1 cellular context compared by ENCODE assay signal in the genomic region with DNA sequence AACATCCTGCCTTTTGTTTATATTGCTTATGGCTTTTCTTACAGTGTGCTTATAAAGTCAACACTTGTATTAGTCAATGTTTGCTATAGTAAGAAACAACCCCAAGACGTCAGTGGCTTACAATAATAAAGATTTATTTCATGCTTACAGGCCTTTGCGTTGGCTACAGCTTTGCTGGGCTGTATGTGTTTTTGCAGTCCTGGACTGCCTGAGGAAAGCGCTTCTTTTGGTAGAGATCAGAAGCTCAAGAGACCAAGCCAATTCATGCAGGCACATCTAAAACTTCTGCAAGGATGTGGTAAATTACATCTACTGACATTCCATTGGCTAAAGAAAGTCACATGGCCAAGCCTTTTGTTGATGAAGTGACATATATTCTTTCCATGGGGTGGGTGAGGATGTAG.
TF ChIP-seq lines count a peak whose summit lies in the region.

No MANE protein-coding gene starts in this region.

TF ChIP-seq in IMR-90, 13 proteins besides CTCF, POLR2A, EP300 and RAD21:
- TF ChIP-seq, protein P1, sequence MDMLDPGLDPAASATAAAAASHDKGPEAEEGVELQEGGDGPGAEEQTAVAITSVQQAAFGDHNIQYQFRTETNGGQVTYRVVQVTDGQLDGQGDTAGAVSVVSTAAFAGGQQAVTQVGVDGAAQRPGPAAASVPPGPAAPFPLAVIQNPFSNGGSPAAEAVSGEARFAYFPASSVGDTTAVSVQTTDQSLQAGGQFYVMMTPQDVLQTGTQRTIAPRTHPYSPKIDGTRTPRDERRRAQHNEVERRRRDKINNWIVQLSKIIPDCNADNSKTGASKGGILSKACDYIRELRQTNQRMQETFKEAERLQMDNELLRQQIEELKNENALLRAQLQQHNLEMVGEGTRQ (IDR thresholded peaks at IDR 0.05; ENCODE audit: low read depth, low read length), result peak; percentile 73
- TF ChIP-seq RCOR1 (IDR thresholded peaks at IDR 0.05; ENCODE audit: insufficient replicate concordance, low read length), result no peak
